ENCODE assay signal across 8 cellular contexts in genomic region chr2:25251032-25251460, GRCh38.
DNase-seq lines count a peak whose midpoint lies in the region; ATAC-seq and TF ChIP-seq lines count a peak whose summit lies in the region.

No MANE protein-coding gene starts in this region.

- peak overlapping the region; percentile 78 for H3K4me3 Mint-ChIP-seq in activated CD8-positive, alpha-beta T cell treated with anti-CD3 and anti-CD28 coated beads, Interleukin-2, amount 10 ng/mL, durations not matched to agents 7 days and 5 days

- H3K27ac ChIP-seq in gastroesophageal sphincter (peak overlapping the region in 3 of 4 donors; percentile 85 to 89 (median 87)), smooth muscle cell (ENCODE audit: low read depth) (peak overlapping the region; percentile 79)

- H3K4me2 ChIP-seq in smooth muscle cell: peak overlapping the region; percentile 97

- H3K36me3 Mint-ChIP-seq in activated CD8-positive, alpha-beta T cell treated with anti-CD3 and anti-CD28 coated beads, Interleukin-2, amount 10 ng/mL, durations not matched to agents 7 days and 5 days (ENCODE audit: low read depth): peaks cover 45% of the 10 kb centered on the region

- peak; percentile 18 for ATAC-seq in activated CD8-positive, alpha-beta T cell treated with anti-CD3 and anti-CD28 coated beads, Interleukin-2, amount 10 ng/mL, durations not matched to agents 7 days and 5 days
- ATAC-seq in gastroesophageal sphincter: no peak

- H3K27ac Mint-ChIP-seq in activated CD8-positive, alpha-beta T cell treated with anti-CD3 and anti-CD28 coated beads, Interleukin-2, amount 10 ng/mL, durations not matched to agents 7 days and 5 days: peak overlapping the region; percentile 80

- POLR2A ChIA-PET in activated CD8-positive, alpha-beta T cell treated with anti-CD3 and anti-CD28 coated beads, Interleukin-2, amount 10 ng/mL, durations not matched to agents 7 days and 5 days (lab: Charles Lee): interaction anchor here (1.1 to 3.8 kb wide), 6 partner anchors 19 to 43 kb away, joined by 3 to 12 read pairs (median 10); no protein-coding TSS in a partner anchor

- H3K9me3 ChIP-seq in gastroesophageal sphincter: no peaks in the 10 kb centered on the region
- no peaks in the 10 kb centered on the region for H3K9me3 ChIP-seq in smooth muscle cell (replicated peaks; ENCODE audit: low read depth)

- TF ChIP-seq POLR2A in gastroesophageal sphincter (IDR thresholded peaks at IDR 0.05): no peak

- H3K27me3 ChIP-seq in gastroesophageal sphincter (no peaks in the 10 kb centered on the region), smooth muscle cell (ENCODE audit: low read depth) (no peaks in the 10 kb centered on the region)

- WGBS in gastroesophageal sphincter (ENCODE audit: low coverage in 1 of 2), 2 donors: 43% methylated on average over 6 of the region's 16 CpGs; no CpG with 5 or more reads in 1 of the 2 donors
- 10% methylated on average over 9 of the region's 16 CpGs for WGBS in smooth muscle cell (ENCODE audit: low lambda C conversion rate)

- H3K9me3 Mint-ChIP-seq in activated CD8-positive, alpha-beta T cell treated with anti-CD3 and anti-CD28 coated beads, Interleukin-2, amount 10 ng/mL, durations not matched to agents 7 days and 5 days (ENCODE audit: insufficient read depth): no peaks in the 10 kb centered on the region

- no peak for TF ChIP-seq EP300 in gastroesophageal sphincter (IDR thresholded peaks at IDR 0.05)

- H3K4me3 ChIP-seq in gastroesophageal sphincter: peak overlapping the region in 1 of 2 donors; percentile 76
- peak overlapping the region; percentile 63 for H3K4me3 ChIP-seq in smooth muscle cell

- no peaks in the 10 kb centered on the region for H3F3A ChIP-seq in smooth muscle cell (ENCODE audit: low read depth)

- peaks cover 12% of the 10 kb centered on the region for H4K20me1 ChIP-seq in smooth muscle cell (ENCODE audit: low read depth)

- CTCF ChIA-PET in activated CD8-positive, alpha-beta T cell treated with anti-CD3 and anti-CD28 coated beads, Interleukin-2, amount 10 ng/mL, durations not matched to agents 7 days and 5 days (lab: Charles Lee): interaction anchor here (0.9 to 2.7 kb wide), 5 partner anchors 22 to 307 kb away, joined by 3 to 11 read pairs (median 6); no protein-coding TSS in a partner anchor

- no peak overlapping the region for H2AFZ ChIP-seq in smooth muscle cell (ENCODE audit: low read depth)

- TF ChIP-seq CTCF in gastroesophageal sphincter (IDR thresholded peaks at IDR 0.05): no peak
- TF ChIP-seq CTCF in smooth muscle cell (IDR thresholded peaks at IDR 0.05; ENCODE audit: borderline replicate concordance, insufficient read depth, poor library complexity, severe bottlenecking): no peak

- H3K9ac ChIP-seq in smooth muscle cell (ENCODE audit: low read depth): peak overlapping the region; percentile 92

- H3K36me3 ChIP-seq in gastroesophageal sphincter (peaks cover 0 to 40% of the 10 kb centered on the region in 2 donors), smooth muscle cell (ENCODE audit: low read depth) (no peaks in the 10 kb centered on the region)

- no peaks in the 10 kb centered on the region for H3K27me3 Mint-ChIP-seq in activated CD8-positive, alpha-beta T cell treated with anti-CD3 and anti-CD28 coated beads, Interleukin-2, amount 10 ng/mL, durations not matched to agents 7 days and 5 days (ENCODE audit: low read depth)

- peaks cover 27% of the 10 kb centered on the region for H3K4me1 Mint-ChIP-seq in activated CD8-positive, alpha-beta T cell treated with anti-CD3 and anti-CD28 coated beads, Interleukin-2, amount 10 ng/mL, durations not matched to agents 7 days and 5 days (ENCODE audit: low read depth)

- peaks cover 0 to 35% (median 11%) of the 10 kb centered on the region in 3 donors for H3K4me1 ChIP-seq in gastroesophageal sphincter
- H3K4me1 ChIP-seq in smooth muscle cell (ENCODE audit: low read depth): peaks cover 22% of the 10 kb centered on the region

- DNase-seq in SIG-M5 treated with dmso at 0.1 percent for 504 hours (lab: John Stamatoyannopoulos, UW; ENCODE audit: unreplicated experiment) (peak; percentile 36), SIG-M5 (lab: John Stamatoyannopoulos, UW) (no peak), smooth muscle cell (lab: John Stamatoyannopoulos, UW; ENCODE audit: unreplicated experiment) (no peak), NCI-H345 (lab: John Stamatoyannopoulos, UW) (no peak), MV-4-11 (lab: John Stamatoyannopoulos, UW) (no peak), midbrain (lab: John Stamatoyannopoulos, UW) (no peak)
- DNase-seq in activated CD8-positive, alpha-beta T cell treated with anti-CD3 and anti-CD28 coated beads, Interleukin-2, amount 10 ng/mL, durations not matched to agents 7 days and 5 days: peak; percentile 33

- peaks cover 16% of the 10 kb centered on the region for H3K79me2 ChIP-seq in smooth muscle cell (ENCODE audit: low read depth)

Comparison
In these comparisons a context has a peak if more than half of its experiments do, and no peak if none do; other contexts are left out.
1. DNase-seq: peak in SIG-M5 treated with dmso at 0.1 percent for 504 hours (single experiment) and activated CD8-positive, alpha-beta T cell treated with anti-CD3 and anti-CD28 coated beads, Interleukin-2, amount 10 ng/mL, durations not matched to agents 7 days and 5 days (single experiment); none in SIG-M5 (single experiment), smooth muscle cell (single experiment), NCI-H345 (single experiment), MV-4-11 (single experiment) and midbrain (single experiment).